In the genomic region with DNA sequence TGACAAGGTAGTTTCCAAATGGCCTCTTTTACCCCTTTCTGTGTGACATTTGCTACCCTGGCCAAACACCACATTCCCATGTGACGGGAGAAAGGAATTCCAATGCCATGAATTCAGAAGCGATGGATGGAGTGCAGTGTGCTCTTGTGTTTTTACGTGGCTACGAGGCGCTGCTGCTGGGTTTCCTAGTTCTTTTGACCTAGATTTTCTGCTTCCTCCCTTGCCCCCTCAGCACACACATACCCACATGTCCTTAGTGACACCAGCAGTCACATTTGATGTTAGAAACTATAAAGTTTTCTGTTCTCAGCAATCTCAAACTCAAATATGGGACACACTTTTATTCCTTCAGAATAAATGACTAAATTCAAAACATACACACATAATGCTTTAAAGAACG, we compare ENCODE assay signal across 1 cellular context.
TF ChIP-seq lines count a peak whose summit lies in the region.

No MANE protein-coding gene starts in this region.

TF ChIP-seq in GM12891, 5 proteins besides CTCF, POLR2A, EP300 and RAD21 (continued from another document):
- no peak for TF ChIP-seq PAX5 (IDR thresholded peaks at IDR 0.05; ENCODE audit: insufficient read depth, low read length, severe bottlenecking)
- no peak for TF ChIP-seq SPI1 (IDR thresholded peaks at IDR 0.05; ENCODE audit: low read depth, low read length)
- TF ChIP-seq TAF1 (IDR thresholded peaks at IDR 0.05; ENCODE audit: low read depth, low read length): no peak
- no peak for TF ChIP-seq POU2F2 (IDR thresholded peaks at IDR 0.05; ENCODE audit: low read depth, low read length)
